Comparison of ENCODE assay signal across 11 cellular contexts in genomic region chr7:99029481-99030144, GRCh38.
DNase-seq lines count a peak whose midpoint lies in the region; ATAC-seq, FAIRE-seq and TF ChIP-seq lines count a peak whose summit lies in the region.
"Had no signal": no experiment of that assay in that cellular context is flagged by ENCODE, and none has a peak within 500 bp of the region (broad histone marks: within the 10 kb centered on the region; RNA-seq: fewer than 3 reads in every experiment).

No MANE protein-coding gene starts in this region.

- H3K9me3 Mint-ChIP-seq in mesothelial cell of epicardium = peaks cover 6% of the 10 kb centered on the region
- H3K9me3 Mint-ChIP-seq: immature natural killer cell had no signal

- WGBS in heart right ventricle, 2 donors = 78 to 79% methylated on average over 7 of the region's 7 CpGs

- H3K4me1 Mint-ChIP-seq in mesothelial cell of epicardium = no peaks in the 10 kb centered on the region
- H3K4me1 Mint-ChIP-seq in T-helper 17 cell = peaks cover 6% of the 10 kb centered on the region

- H3K4me1 ChIP-seq in heart right ventricle = peaks cover 0 to 32% (median 19%) of the 10 kb centered on the region in 9 donors

- no peak overlapping the region for H3K4me3 ChIP-seq in heart right ventricle
- no peak overlapping the region for H3K4me3 ChIP-seq in bronchial epithelial cell (ENCODE audit: low read depth, low read length)

- H3K27me3 Mint-ChIP-seq in mesothelial cell of epicardium (ENCODE audit: low read depth) = no peaks in the 10 kb centered on the region
- no peaks in the 10 kb centered on the region for H3K27me3 Mint-ChIP-seq in T-helper 17 cell

- FAIRE-seq in bronchial epithelial cell (lab: Jason Lieb, UNC) = peak; percentile 79

- peaks cover 3 to 76% (median 61%) of the 10 kb centered on the region in 9 donors for H3K36me3 ChIP-seq in heart right ventricle
- H3K36me3 ChIP-seq in bronchial epithelial cell (ENCODE audit: control insufficient read depth, insufficient read depth, low read length) = peaks cover 32% of the 10 kb centered on the region

- H3K36me3 Mint-ChIP-seq in mesothelial cell of epicardium = peaks cover 63% of the 10 kb centered on the region
- no peaks in the 10 kb centered on the region for H3K36me3 Mint-ChIP-seq in T-helper 17 cell (ENCODE audit: low read depth)

- H3K27ac Mint-ChIP-seq in mesothelial cell of epicardium (peak overlapping the region; percentile 60), T-helper 17 cell (no peak overlapping the region)

- intact Hi-C loops in heart right ventricle (cut with DNase I) = no loop called here
- intact Hi-C loops in Right ventricle myocardium superior (cut with DNase I) = no loop called here

- no peak for DNase-seq in heart right ventricle
- DNase-seq in Right ventricle myocardium superior = no peak
- DNase-seq in bronchial epithelial cell (ENCODE audit: low read depth) = no peak
- no peak for DNase-seq in mesothelial cell of epicardium (ENCODE audit: low spot score in 2 of 2, unreplicated experiment in 2 of 2)
- peak; percentile 14 for DNase-seq in ureter (ENCODE audit: low spot score)
- DNase-seq in T-helper 17 cell = no peak
- no peak for DNase-seq in effector CD8-positive, alpha-beta T cell (lab: John Stamatoyannopoulos, UW)
- DNase-seq in activated T-cell treated with anti-CD3 and anti-CD28 coated beads, Interleukin-2, amount 50 U/mL, for 48 hours = no peak
- DNase-seq: immature natural killer cell, NCI-H2081 treated with DMSO at 0.1 percent for 48 hours, T-helper 2 cell had no signal

- H3K27ac ChIP-seq in heart right ventricle = peak overlapping the region in 9 of 10 donors; percentile 63 to 82 (median 72)

- no peak overlapping the region for H3K4me3 Mint-ChIP-seq in mesothelial cell of epicardium
- no peak overlapping the region for H3K4me3 Mint-ChIP-seq in T-helper 17 cell
- H3K4me3 Mint-ChIP-seq: immature natural killer cell had no signal

- peaks cover 0 to 6% (median 0%) of the 10 kb centered on the region in 11 donors for H3K9me3 ChIP-seq in heart right ventricle
- no peaks in the 10 kb centered on the region for H3K9me3 ChIP-seq in T-helper 17 cell (ENCODE audit: control insufficient read depth, low read length, poor library complexity, severe bottlenecking)

- no peak for TF ChIP-seq CTCF in heart right ventricle (IDR thresholded peaks at IDR 0.05)
- no peak for TF ChIP-seq CTCF in bronchial epithelial cell (IDR thresholded peaks at IDR 0.05; ENCODE audit: insufficient read depth, low read length, severe bottlenecking)
- no peak for TF ChIP-seq CTCF in mesothelial cell of epicardium (IDR thresholded peaks at IDR 0.05; ENCODE audit: unreplicated experiment)

- H3K27me3 ChIP-seq in heart right ventricle (no peaks in the 10 kb centered on the region), bronchial epithelial cell (ENCODE audit: control insufficient read depth, insufficient read depth, low read length) (no peaks in the 10 kb centered on the region)

- ATAC-seq in heart right ventricle (no peak), Right ventricle myocardium superior (ENCODE audit: poor library complexity) (no peak), T-helper 17 cell (no peak)
